In the genomic region with DNA sequence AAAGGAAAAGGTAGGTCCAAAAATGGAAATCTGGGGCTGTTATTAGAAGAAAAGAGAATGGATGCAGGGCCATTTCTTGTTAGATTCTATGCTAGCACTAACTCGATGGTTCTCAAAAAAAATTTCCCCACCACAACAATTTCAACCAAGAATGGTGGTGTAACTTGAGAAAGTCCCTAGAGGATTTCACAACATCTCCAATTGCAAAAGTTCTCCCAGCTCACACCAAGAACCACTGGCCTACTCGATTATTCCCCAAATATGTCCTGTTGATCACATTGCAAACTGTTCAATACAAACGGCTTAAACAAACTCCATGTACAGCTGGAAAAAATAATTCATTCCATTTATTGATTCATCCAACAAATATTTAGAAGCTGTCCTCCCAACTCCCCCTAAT, we compare ENCODE assay signal across 18 cellular contexts. TPM values are rescaled to one million over a fixed set of nuclear protein-coding genes. Genes with fewer than 3 reads are reported as not detected.
DNase-seq lines count a peak whose midpoint lies in the region; ATAC-seq and TF ChIP-seq lines count a peak whose summit lies in the region.
"Had no signal": no experiment of that assay in that cellular context is flagged by ENCODE, and none has a peak within 500 bp of the region (broad histone marks: within the 10 kb centered on the region; RNA-seq: fewer than 3 reads in every experiment).

No MANE protein-coding gene starts in this region.

- 33% methylated on average over 3 of the region's 3 CpGs for WGBS in smooth muscle cell (ENCODE audit: low lambda C conversion rate)

- H3K4me1 ChIP-seq in smooth muscle cell (ENCODE audit: low read depth) = peaks cover 13% of the 10 kb centered on the region
- H3K4me1 ChIP-seq in CD8-positive, alpha-beta memory T cell (ENCODE audit: insufficient read depth, low read length) = peaks cover 5% of the 10 kb centered on the region
- H3K4me1 ChIP-seq: breast epithelium, prostate gland had no signal

- peaks cover 6 to 26% of the 10 kb centered on the region in 2 donors for H3K27me3 Mint-ChIP-seq in CD8-positive, alpha-beta memory T cell

- no peak overlapping the region for H2AFZ ChIP-seq in smooth muscle cell (ENCODE audit: low read depth)

- H3K4me3 ChIP-seq in fibroblast of villous mesenchyme (ENCODE audit: low read depth, low read length) (no peak overlapping the region), smooth muscle cell (no peak overlapping the region)
- no peak overlapping the region for H3K4me3 ChIP-seq in CD8-positive, alpha-beta memory T cell (ENCODE audit: low read length)
- H3K4me3 ChIP-seq: breast epithelium, prostate gland, tibial nerve had no signal

- peak overlapping the region; percentile 42 for H3K27ac ChIP-seq in smooth muscle cell (ENCODE audit: low read depth)
- H3K27ac ChIP-seq in CD8-positive, alpha-beta memory T cell (ENCODE audit: low read depth, low read length) = no peak overlapping the region
- H3K27ac ChIP-seq: prostate gland, WERI-Rb-1 had no signal

- peak overlapping the region; percentile 33 for H3K4me2 ChIP-seq in smooth muscle cell

- POLR2A ChIA-PET in CD8-positive, alpha-beta memory T cell (lab: Charles Lee) = no interaction called here

- H3K9ac ChIP-seq in smooth muscle cell (ENCODE audit: low read depth) = no peak overlapping the region

- H3K9me3 ChIP-seq in smooth muscle cell (replicated peaks; ENCODE audit: low read depth) = no peaks in the 10 kb centered on the region
- H3K9me3 ChIP-seq in CD8-positive, alpha-beta memory T cell (ENCODE audit: low read length) = no peaks in the 10 kb centered on the region
- H3K9me3 ChIP-seq: breast epithelium, prostate gland, tibial nerve had no signal

- H3K9me3 Mint-ChIP-seq in CD8-positive, alpha-beta memory T cell = no peaks in the 10 kb centered on the region
- H3K9me3 Mint-ChIP-seq: activated naive CD4-positive, alpha-beta T cell treated with anti-CD3 and anti-CD28 coated beads, Interleukin-2, amount 10 ng/mL, durations not matched to agents 7 days and 5 days; endodermal cell had no signal

- no peaks in the 10 kb centered on the region for H3K79me2 ChIP-seq in smooth muscle cell (ENCODE audit: low read depth)

- no peaks in the 10 kb centered on the region for H3F3A ChIP-seq in smooth muscle cell (ENCODE audit: low read depth)

- no peak overlapping the region for H3K27ac Mint-ChIP-seq in CD8-positive, alpha-beta memory T cell
- H3K27ac Mint-ChIP-seq: activated naive CD4-positive, alpha-beta T cell treated with anti-CD3 and anti-CD28 coated beads, Interleukin-2, amount 10 ng/mL, durations not matched to agents 7 days and 5 days; endodermal cell had no signal

- DNase-seq in H4 (ENCODE audit: low spot score) (peak; percentile 28), OCI-M1 (lab: John Stamatoyannopoulos, UW) (peak; percentile 34), fibroblast of villous mesenchyme (ENCODE audit: low read depth) (peak; percentile 67), smooth muscle cell (lab: John Stamatoyannopoulos, UW; ENCODE audit: unreplicated experiment) (no peak), glomerular visceral epithelial cell (ENCODE audit: extremely low spot score) (no peak)
- no peak for DNase-seq in CD8-positive, alpha-beta memory T cell
- DNase-seq: activated naive CD4-positive, alpha-beta T cell treated with anti-CD3 and anti-CD28 coated beads, Interleukin-2, amount 10 ng/mL, durations not matched to agents 7 days and 5 days; endodermal cell; NCI-H1092; NCI-H2227 treated with DMSO at 0.1 percent for 48 hours; stimulated activated CD4-positive, alpha-beta T cell treated with anti-CD3 and anti-CD28 coated beads, Interleukin-2, amount 100 ng/mL, for 24 hours; stimulated activated CD8-positive, alpha-beta memory T cell treated with anti-CD3 and anti-CD28 coated beads, Interleukin-4, amount 100 ng/mL, for 48 hours; WERI-Rb-1 had no signal

- TF ChIP-seq CTCF in fibroblast of villous mesenchyme (IDR thresholded peaks at IDR 0.05; ENCODE audit: insufficient read depth, low read depth, low read length) (no peak), smooth muscle cell (IDR thresholded peaks at IDR 0.05; ENCODE audit: borderline replicate concordance, insufficient read depth, poor library complexity, severe bottlenecking) (no peak)

- no peaks in the 10 kb centered on the region for H4K20me1 ChIP-seq in smooth muscle cell (ENCODE audit: low read depth)

- H3K36me3 Mint-ChIP-seq in CD8-positive, alpha-beta memory T cell = peaks cover 0 to 4% (median 0%) of the 10 kb centered on the region in 3 donors
- H3K36me3 Mint-ChIP-seq: activated naive CD4-positive, alpha-beta T cell treated with anti-CD3 and anti-CD28 coated beads, Interleukin-2, amount 10 ng/mL, durations not matched to agents 7 days and 5 days had no signal

- H3K36me3 ChIP-seq in smooth muscle cell (ENCODE audit: low read depth) = no peaks in the 10 kb centered on the region
- no peaks in the 10 kb centered on the region for H3K36me3 ChIP-seq in CD8-positive, alpha-beta memory T cell (ENCODE audit: insufficient read depth, low read length)
- H3K36me3 ChIP-seq: breast epithelium, prostate gland, tibial nerve, WERI-Rb-1 had no signal

- no peak overlapping the region for H3K4me3 Mint-ChIP-seq in CD8-positive, alpha-beta memory T cell
- H3K4me3 Mint-ChIP-seq: activated naive CD4-positive, alpha-beta T cell treated with anti-CD3 and anti-CD28 coated beads, Interleukin-2, amount 10 ng/mL, durations not matched to agents 7 days and 5 days; endodermal cell had no signal

- CTCF ChIA-PET in CD8-positive, alpha-beta memory T cell (lab: Charles Lee) = no interaction called here

- peaks cover 4 to 11% (median 5%) of the 10 kb centered on the region in 3 donors for H3K4me1 Mint-ChIP-seq in CD8-positive, alpha-beta memory T cell
- H3K4me1 Mint-ChIP-seq: endodermal cell had no signal

- peaks cover 6% of the 10 kb centered on the region for H3K27me3 ChIP-seq in smooth muscle cell (ENCODE audit: low read depth)
- H3K27me3 ChIP-seq in CD8-positive, alpha-beta memory T cell (ENCODE audit: insufficient read depth, low read length, poor library complexity, severe bottlenecking) = peaks cover 4% of the 10 kb centered on the region
- H3K27me3 ChIP-seq: breast epithelium, tibial nerve had no signal

- no peak for ATAC-seq in GM18870 (IDR thresholded peaks at IDR 0.05; ENCODE audit: unreplicated experiment)

RNA-seq across cellular contexts. Expression of a gene that starts 19.1 kb away (rescaled TPM):
- 0.27 and 0.76 TPM in 2 replicates for total RNA-seq in H4 (2014; rRNA removed; shearing (Covaris generic))
- 0.43 TPM in 1 of 2 replicates, not detected in the other for total RNA-seq in fibroblast of villous mesenchyme
- total RNA-seq in smooth muscle cell = 52.8 and 78.8 TPM in 2 replicates
- 90.5 and 108 TPM in 2 replicates for polyA plus RNA-seq in smooth muscle cell
- under 1 TPM; 0.20 to 0.27 TPM for total RNA-seq in CD8-positive, alpha-beta memory T cell
- polyA plus RNA-seq in CD8-positive, alpha-beta memory T cell = not detected
- total RNA-seq: glomerular endothelial cell had no signal

RNA-seq across cellular contexts. Expression of a gene that starts 19.6 kb away (rescaled TPM):
- not detected in 2 replicates for total RNA-seq in H4 (2014; rRNA removed; shearing (Covaris generic))
- under 0.01 TPM in 1 of 2 replicates, not detected in the other for total RNA-seq in fibroblast of villous mesenchyme
- 46.6 and 52.8 TPM in 2 replicates for total RNA-seq in smooth muscle cell
- polyA plus RNA-seq in smooth muscle cell = 95.8 and 105 TPM in 2 replicates
- under 1 TPM in 1 of 2 experiments, not detected in 1; 0.26 TPM for total RNA-seq in CD8-positive, alpha-beta memory T cell
- polyA plus RNA-seq in CD8-positive, alpha-beta memory T cell = not detected
- total RNA-seq: endodermal cell, glomerular endothelial cell had no signal

RNA-seq across cellular contexts. Expression of a gene that starts 43.8 kb away (rescaled TPM):
- total RNA-seq in H4 (2014; rRNA removed; shearing (Covaris generic)) = 0.12 and 1.2 TPM in 2 replicates
- not detected in 2 replicates for total RNA-seq in fibroblast of villous mesenchyme
- not detected in 2 replicates for total RNA-seq in smooth muscle cell
- polyA plus RNA-seq in smooth muscle cell = not detected in 2 replicates
- 10 to 100 TPM; 63.9 to 70.4 TPM for total RNA-seq in CD8-positive, alpha-beta memory T cell
- 475 TPM for polyA plus RNA-seq in CD8-positive, alpha-beta memory T cell
- total RNA-seq: endodermal cell had no signal

Comparison
In these comparisons a context has a peak if more than half of its experiments do, and no peak if none do; other contexts are left out.
1. DNase-seq: peak in H4 (single experiment), OCI-M1 (single experiment) and fibroblast of villous mesenchyme (single experiment); none in smooth muscle cell (single experiment), CD8-positive, alpha-beta memory T cell (0 of 5) and glomerular visceral epithelial cell (single experiment).
2. RNA of a gene that starts 19.1 kb away (total RNA-seq): 52.8 to 78.8 TPM in smooth muscle cell; 0.43 TPM in fibroblast of villous mesenchyme, 0.27 to 0.76 TPM in H4 and 0.20 to 0.27 TPM in CD8-positive, alpha-beta memory T cell; every median in the first group is over 10 times any median in the second.
3. RNA of a gene that starts 19.6 kb away (total RNA-seq): 46.6 to 52.8 TPM in smooth muscle cell; 0.26 TPM in CD8-positive, alpha-beta memory T cell, not detected in H4 and under 0.01 TPM in fibroblast of villous mesenchyme; every median in the first group is over 10 times any median in the second.
4. RNA of a gene that starts 43.8 kb away (total RNA-seq): 63.9 to 70.4 TPM in CD8-positive, alpha-beta memory T cell; 0.12 to 1.2 TPM in H4, not detected in fibroblast of villous mesenchyme and not detected in smooth muscle cell; every median in the first group is over 10 times any median in the second.